ENCODE assay signal across 8 cellular contexts in the genomic region with DNA sequence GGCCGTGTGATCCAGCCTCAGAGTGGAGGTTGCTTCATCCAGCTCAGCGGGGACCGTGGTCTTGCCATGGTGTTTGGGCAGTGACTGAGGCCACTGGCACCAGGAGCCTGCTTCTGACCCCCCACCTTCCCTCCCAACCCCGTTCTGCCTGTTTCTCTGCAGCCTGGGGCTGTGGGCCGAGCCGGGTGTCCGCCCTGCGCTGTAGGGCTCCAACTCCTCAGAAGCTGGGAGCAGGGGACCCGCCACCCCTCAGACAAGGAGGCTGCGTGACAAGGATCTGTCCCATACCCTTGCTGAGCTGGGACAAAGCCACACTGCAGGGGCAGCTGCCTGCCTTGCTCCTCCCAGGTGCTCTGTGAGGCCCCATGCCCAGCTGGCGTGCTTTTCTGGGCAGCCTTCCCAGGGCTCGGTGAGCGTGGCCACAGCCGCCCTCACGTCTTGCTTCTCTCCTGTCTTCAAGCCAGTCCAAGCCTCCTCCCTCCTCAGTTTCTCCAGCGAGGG. TPM values are rescaled to one million over a fixed set of nuclear protein-coding genes. Genes with fewer than 3 reads are reported as not detected.
A peak's percentile ranks its signal among the peaks of the same experiment; 100 is the strongest.
DNase-seq lines count a peak whose midpoint lies in the region; ATAC-seq and TF ChIP-seq lines count a peak whose summit lies in the region.

No MANE protein-coding gene starts in this region.

- H3K79me2 ChIP-seq in smooth muscle cell (ENCODE audit: low read depth), result no peaks in the 10 kb centered on the region

- H2AFZ ChIP-seq in smooth muscle cell (ENCODE audit: low read depth), result no peak overlapping the region

- no peak overlapping the region for H3K4me3 ChIP-seq in fibroblast of the aortic adventitia (ENCODE audit: low read depth, low read length)
- no peak overlapping the region for H3K4me3 ChIP-seq in smooth muscle cell

- no peaks in the 10 kb centered on the region for H3K36me3 ChIP-seq in smooth muscle cell (ENCODE audit: low read depth)

- no peak for TF ChIP-seq CTCF in fibroblast of the aortic adventitia (IDR thresholded peaks at IDR 0.05; ENCODE audit: insufficient read depth, low read length)
- TF ChIP-seq CTCF in smooth muscle cell (IDR thresholded peaks at IDR 0.05; ENCODE audit: borderline replicate concordance, insufficient read depth, poor library complexity, severe bottlenecking), result no peak

- peak; percentile 55 for DNase-seq in Ammon's horn (ENCODE audit: low spot score)
- peak; percentile 38 to 79 for DNase-seq in NCI-H446 (lab: John Stamatoyannopoulos, UW)
- peak; percentile 51 for DNase-seq in fibroblast of the aortic adventitia (ENCODE audit: low read depth)
- DNase-seq in mucosa of gallbladder (ENCODE audit: low spot score), result peak; percentile 75
- no peak for DNase-seq in smooth muscle cell (lab: John Stamatoyannopoulos, UW; ENCODE audit: unreplicated experiment)
- no peak for DNase-seq in NCI-H2227 treated with DMSO at 0.1 percent for 48 hours (lab: John Stamatoyannopoulos, UW)

- no peaks in the 10 kb centered on the region for H3F3A ChIP-seq in smooth muscle cell (ENCODE audit: low read depth)

- H4K20me1 ChIP-seq in smooth muscle cell (ENCODE audit: low read depth), result no peaks in the 10 kb centered on the region

- no peaks in the 10 kb centered on the region for H3K9me3 ChIP-seq in smooth muscle cell (replicated peaks; ENCODE audit: low read depth)

- WGBS in smooth muscle cell (ENCODE audit: low lambda C conversion rate), result 91% methylated on average over 16 of the region's 16 CpGs

- H3K9ac ChIP-seq in smooth muscle cell (ENCODE audit: low read depth), result no peak overlapping the region

- no peak overlapping the region for H3K27ac ChIP-seq in smooth muscle cell (ENCODE audit: low read depth)

- H3K4me1 ChIP-seq in smooth muscle cell (ENCODE audit: low read depth), result no peaks in the 10 kb centered on the region

- ATAC-seq in HG02840 (IDR thresholded peaks at IDR 0.05; ENCODE audit: low FRiP score, unreplicated experiment) (no peak), HG03520 (IDR thresholded peaks at IDR 0.05; ENCODE audit: unreplicated experiment) (no peak)

- H3K27me3 ChIP-seq in smooth muscle cell (ENCODE audit: low read depth), result no peaks in the 10 kb centered on the region

- no peak overlapping the region for H3K4me2 ChIP-seq in smooth muscle cell

RNA-seq across cellular contexts. Expression of gene ARFGAP3, which starts 11.7 kb away (rescaled TPM):
- total RNA-seq in fibroblast of the aortic adventitia (ENCODE audit: low replicate concordance) (34.9 and 69.3 TPM in 2 replicates), mucosa of gallbladder (49.8 TPM), smooth muscle cell (89.9 and 120 TPM in 2 replicates)
- polyA plus RNA-seq in smooth muscle cell, result 68.4 and 69.2 TPM in 2 replicates

Comparison
In these comparisons a context has a peak if more than half of its experiments do, and no peak if none do; other contexts are left out.
1. DNase-seq: peak in Ammon's horn (single experiment), NCI-H446 (2 of 2), fibroblast of the aortic adventitia (single experiment) and mucosa of gallbladder (single experiment); none in smooth muscle cell (single experiment) and NCI-H2227 treated with DMSO at 0.1 percent for 48 hours (single experiment).